Comparison of ENCODE assay signal across 1 cellular context in the genomic region with DNA sequence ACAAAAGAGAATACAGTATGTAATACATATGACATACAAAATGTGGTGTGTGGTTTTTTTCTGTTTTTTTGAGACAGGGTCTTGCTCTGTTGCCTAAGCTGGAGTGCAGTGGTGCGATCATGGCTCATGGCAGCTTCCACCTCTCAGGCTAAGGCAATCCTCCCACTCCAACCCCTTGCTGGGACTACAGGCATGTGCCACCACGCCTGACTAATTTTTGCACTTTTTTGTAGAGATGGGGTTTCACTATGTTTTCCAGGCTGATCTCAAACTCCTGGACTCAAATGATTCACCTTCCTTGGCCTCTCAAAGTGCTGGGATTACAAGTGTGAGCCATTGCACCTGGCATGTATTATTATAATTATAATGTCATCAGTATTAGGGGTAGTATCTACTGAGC.
TF ChIP-seq lines count a peak whose summit lies in the region.

No MANE protein-coding gene starts in this region.

TF ChIP-seq in GM12878, 131 proteins besides CTCF, POLR2A, EP300 and RAD21:
- TF ChIP-seq RUNX3 (IDR thresholded peaks at IDR 0.05; ENCODE audit: low read length) (peak; percentile 38), BCL11A (IDR thresholded peaks at IDR 0.05; ENCODE audit: low read depth, low read length) (no peak)
